In the genomic region with DNA sequence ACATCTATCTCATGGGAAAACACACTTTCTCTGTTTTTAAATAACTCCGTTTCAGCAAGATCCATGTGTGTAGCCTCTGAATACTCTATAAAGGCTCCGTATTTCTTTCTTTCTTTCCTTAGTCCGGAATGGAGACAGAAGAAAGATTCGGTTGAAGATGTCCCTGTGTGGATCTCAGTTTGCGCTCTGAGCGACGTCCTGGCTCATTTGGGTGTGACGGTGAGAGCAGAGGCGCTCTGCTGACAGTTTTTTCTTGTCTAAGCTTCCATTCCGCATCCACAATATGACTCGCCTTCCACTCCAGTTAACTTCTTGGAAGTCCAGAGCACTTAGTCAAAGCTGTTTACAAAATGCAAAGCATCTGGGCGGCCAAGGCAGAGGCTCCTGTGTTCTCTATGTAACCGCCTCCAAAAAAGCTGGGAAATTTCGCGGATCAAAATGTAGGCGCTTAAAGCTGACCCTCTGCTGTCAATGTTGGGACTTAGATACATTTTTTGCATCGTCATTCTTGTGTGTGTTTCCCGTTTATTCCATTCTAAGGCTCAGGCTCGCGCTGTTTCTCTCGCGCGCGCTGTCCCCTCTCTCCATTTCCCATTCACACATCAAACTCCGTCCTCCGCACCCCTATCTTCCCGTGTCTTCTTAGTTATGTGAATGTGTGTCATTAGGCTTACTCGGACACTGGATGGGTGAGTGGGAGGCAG, we compare ENCODE assay signal across 9 cellular contexts. TPM values are rescaled to one million over a fixed set of nuclear protein-coding genes. Genes with fewer than 3 reads are reported as not detected.
DNase-seq lines count a peak whose midpoint lies in the region; ATAC-seq, FAIRE-seq and TF ChIP-seq lines count a peak whose summit lies in the region.
"Had no signal": no experiment of that assay in that cellular context is flagged by ENCODE, and none has a peak within 500 bp of the region (broad histone marks: within the 10 kb centered on the region; RNA-seq: fewer than 3 reads in every experiment).

No MANE protein-coding gene starts in this region.

- no peak overlapping the region for H4K8ac ChIP-seq in H1 (ENCODE audit: extremely low read depth, insufficient read depth, low read length)

- no peaks in the 10 kb centered on the region for H3K79me1 ChIP-seq in H1 (ENCODE audit: low read depth, low read length)

- no peak for TF ChIP-seq EP300 in H1 (IDR thresholded peaks at IDR 0.05; ENCODE audit: borderline replicate concordance in 1 of 2, low read depth in 2 of 2, low read length in 2 of 2)

- TF ChIP-seq POLR2A in H1 (IDR thresholded peaks at IDR 0.05; ENCODE audit: control extremely low read depth in 1 of 2, low read depth in 2 of 2, low read length in 2 of 2) = no peak

- H3K27me3 Mint-ChIP-seq in activated T-helper 17 cell treated with anti-CD3 and anti-CD28 coated beads, Interleukin-2, amount 50 U/mL, for 72 hours = peaks cover 47% of the 10 kb centered on the region

- H3K36me3 Mint-ChIP-seq in activated T-helper 17 cell treated with anti-CD3 and anti-CD28 coated beads, Interleukin-2, amount 50 U/mL, for 72 hours (ENCODE audit: low read depth) = no peaks in the 10 kb centered on the region

- peak overlapping the region; percentile 94 to 99 for H3K4me2 ChIP-seq in H1 (ENCODE audit: insufficient read depth in 1 of 2, low read depth in 2 of 2, low read length in 2 of 2)

- no peak overlapping the region for H2BK120ac ChIP-seq in H1 (replicated peaks; ENCODE audit: low read depth, low read length)

- peak overlapping the region; percentile 53 to 76 (median 68) for H3K4me3 ChIP-seq in H1 (ENCODE audit: extremely low read depth in 1 of 4, insufficient read depth in 2 of 4, low read depth in 3 of 4, low read length in 4 of 4)
- H3K4me3 ChIP-seq in mesodermal cell (ENCODE audit: extremely low read depth, insufficient read depth, low read length, poor library complexity, severe bottlenecking) = peak overlapping the region; percentile 70
- peak overlapping the region; percentile 39 for H3K4me3 ChIP-seq in urinary bladder (ENCODE audit: low read depth, low read length)

- H3K4me3 Mint-ChIP-seq in activated T-helper 17 cell treated with anti-CD3 and anti-CD28 coated beads, Interleukin-2, amount 50 U/mL, for 72 hours = no peak overlapping the region
- H3K4me3 Mint-ChIP-seq: activated CD4-positive, alpha-beta T cell treated with anti-CD3 and anti-CD28 coated beads for 36 hours had no signal

- no peaks in the 10 kb centered on the region for H3K79me2 ChIP-seq in H1 (ENCODE audit: control insufficient read depth in 1 of 2, insufficient read depth in 2 of 2, low read length in 2 of 2)

- no peak overlapping the region for H4K91ac ChIP-seq in H1 (replicated peaks; ENCODE audit: insufficient read length, low read length)

- H3K18ac ChIP-seq in H1 (ENCODE audit: extremely low read depth, low read length) = no peak overlapping the region

- H3K23ac ChIP-seq in H1 (ENCODE audit: insufficient read length) = no peak overlapping the region

- WGBS in H1 (ENCODE audit: extremely low coverage in 1 of 2, insufficient coverage in 1 of 2, insufficient read length in 1 of 2, insufficient replicate concordance in 2 of 2, low coverage in 1 of 2, low lambda C conversion rate in 2 of 2, missing lambda C conversion rate in 1 of 2), 2 experiments = 2% methylated on average over 28 of the region's 28 CpGs; no CpG with 5 or more reads in 1 of the 2 experiments
- WGBS in mesodermal cell (ENCODE audit: insufficient coverage in 2 of 2), 2 experiments = 0% methylated on average over 12 to 14 of the region's 28 CpGs
- WGBS in urinary bladder = 6% methylated on average over 28 of the region's 28 CpGs

- H2AFZ ChIP-seq in H1 (ENCODE audit: low read length) = peak overlapping the region; percentile 97; the same call in 1 of the 2 replicates

- H4K20me1 ChIP-seq in H1 (replicated peaks in 1 of 2; ENCODE audit: control insufficient read depth in 1 of 2, insufficient read depth in 2 of 2, low read length in 2 of 2) = peaks cover 0 to 2% of the 10 kb centered on the region in 2 experiments

- H3K9me3 ChIP-seq in H1 (ENCODE audit: insufficient read depth in 2 of 2, low read depth in 1 of 2, low read length in 1 of 2) (no peaks in the 10 kb centered on the region), mesodermal cell (ENCODE audit: control insufficient read depth, low read length) (no peaks in the 10 kb centered on the region)

- no peak overlapping the region for H3K4ac ChIP-seq in H1 (replicated peaks; ENCODE audit: insufficient read length, low read depth, low read length)

- POLR2A ChIA-PET in H1 (lab: Charles Lee; ENCODE audit: partially characterized antibody) = no interaction called here

- no peak overlapping the region for H3K14ac ChIP-seq in H1 (ENCODE audit: insufficient read length)

- no peak for ATAC-seq in activated T-helper 17 cell treated with anti-CD3 and anti-CD28 coated beads, Interleukin-2, amount 50 U/mL, for 72 hours (replicated peaks)
- ATAC-seq: activated CD4-positive, alpha-beta T cell treated with anti-CD3 and anti-CD28 coated beads for 36 hours had no signal

- H4K5ac ChIP-seq in H1 (ENCODE audit: insufficient read length, low read depth, low read length) = no peak overlapping the region

- H3K27ac ChIP-seq in H1 (ENCODE audit: low read depth, low read length) = no peak overlapping the region
- H3K27ac ChIP-seq in mesodermal cell (ENCODE audit: low read depth, low read length, severe bottlenecking) = peak overlapping the region; percentile 90
- H3K27ac ChIP-seq in urinary bladder (ENCODE audit: low read depth) = no peak overlapping the region

- no peak for TF ChIP-seq RAD21 in H1 (IDR thresholded peaks at IDR 0.05 in 1 of 2, conservative IDR thresholded peaks at IDR 0.05 in 1 of 2; ENCODE audit: low read depth in 2 of 2, low read length in 2 of 2)

- peaks cover 42% of the 10 kb centered on the region for H3K23me2 ChIP-seq in H1 (ENCODE audit: low read depth, low read length)

- peaks cover 25 to 51% (median 43%) of the 10 kb centered on the region in 4 experiments for H3K27me3 ChIP-seq in H1 (replicated peaks in 1 of 4; ENCODE audit: control insufficient read depth in 3 of 4, extremely low read depth in 1 of 4, insufficient read depth in 3 of 4, low read length in 3 of 4)

- peaks cover 4% of the 10 kb centered on the region for H3K4me1 Mint-ChIP-seq in activated T-helper 17 cell treated with anti-CD3 and anti-CD28 coated beads, Interleukin-2, amount 50 U/mL, for 72 hours

- 0 out of 2 replicates have a peak overlapping the region, but pooled peaks have one; percentile 48 for H2BK20ac ChIP-seq in H1 (ENCODE audit: low read length)

- H3K56ac ChIP-seq in H1 (replicated peaks; ENCODE audit: insufficient read length, low read depth, low read length) = peak overlapping the region; percentile 52

- H3K4me1 ChIP-seq in H1 (replicated peaks in 1 of 4; ENCODE audit: control insufficient read depth in 3 of 4, insufficient read depth in 4 of 4, low read length in 3 of 4) (peaks cover 7 to 28% (median 10%) of the 10 kb centered on the region in 4 experiments), mesodermal cell (ENCODE audit: control insufficient read depth, insufficient read depth, low read length, poor library complexity, severe bottlenecking) (peaks cover 3% of the 10 kb centered on the region), urinary bladder (ENCODE audit: insufficient read depth) (peaks cover 1% of the 10 kb centered on the region)

- H3K27ac Mint-ChIP-seq in activated T-helper 17 cell treated with anti-CD3 and anti-CD28 coated beads, Interleukin-2, amount 50 U/mL, for 72 hours = no peak overlapping the region
- H3K27ac Mint-ChIP-seq: activated CD4-positive, alpha-beta T cell treated with anti-CD3 and anti-CD28 coated beads for 36 hours had no signal

- H3K36me3 ChIP-seq in H1 (ENCODE audit: control insufficient read depth in 2 of 4, insufficient read depth in 4 of 4, low read length in 3 of 4) (no peaks in the 10 kb centered on the region), mesodermal cell (ENCODE audit: control insufficient read depth, insufficient read depth, low read length) (no peaks in the 10 kb centered on the region), urinary bladder (ENCODE audit: insufficient read depth) (no peaks in the 10 kb centered on the region)

- H3K9me3 Mint-ChIP-seq in activated T-helper 17 cell treated with anti-CD3 and anti-CD28 coated beads, Interleukin-2, amount 50 U/mL, for 72 hours = no peaks in the 10 kb centered on the region

- TF ChIP-seq CTCF in H1 (IDR thresholded peaks at IDR 0.05; ENCODE audit: control extremely low read depth in 1 of 3, insufficient read depth in 1 of 3, low read depth in 1 of 3, low read length in 3 of 3) = no peak

- CTCF ChIA-PET in H1 (lab: Charles Lee; ENCODE audit: partially characterized antibody) = interaction anchor here (0.6 to 2.7 kb wide), 21 partner anchors 11 to 1033 kb away, joined by 3 to 12 read pairs (median 4); no protein-coding TSS in a partner anchor

- H2BK5ac ChIP-seq in H1 (ENCODE audit: low read depth, low read length) = no peak overlapping the region

- FAIRE-seq in H1 (lab: Jason Lieb, UNC) = no peak

- DNase-seq in DMS53 (lab: John Stamatoyannopoulos, UW) (peak; percentile 52), DMS53 treated with DMSO at 0.1 percent for 48 hours (lab: John Stamatoyannopoulos, UW; ENCODE audit: unreplicated experiment) (no peak), H1 (ENCODE audit: low read depth in 1 of 2, low spot score in 2 of 2) (no peak), NCI-H446 (lab: John Stamatoyannopoulos, UW) (no peak)
- DNase-seq in activated CD8-positive, alpha-beta memory T cell treated with anti-CD3 and anti-CD28 coated beads, Interleukin-2, amount 50 U/mL, for 4 hours = no peak
- DNase-seq: activated CD4-positive, alpha-beta T cell treated with anti-CD3 and anti-CD28 coated beads for 36 hours had no signal

- no peak overlapping the region for H2AK5ac ChIP-seq in H1 (ENCODE audit: low read depth, low read length)

- H3K9ac ChIP-seq in H1 (replicated peaks in 1 of 4; ENCODE audit: extremely low read depth in 1 of 4, low read depth in 3 of 4, low read length in 3 of 4) = no peak overlapping the region

- no peak overlapping the region for H2BK15ac ChIP-seq in H1 (ENCODE audit: low read length)

- H2BK12ac ChIP-seq in H1 (ENCODE audit: low read depth, low read length) = peak overlapping the region; percentile 53; the same call in 1 of the 2 replicates

RNA-seq across cellular contexts. Expression of a gene that starts 0.9 kb away (rescaled TPM):
- total RNA-seq in H1 (2021; fragmentation: NEBNext Ultra II Directional; extraction: Animal tissue kit (Norgen Biotek cat#: 25700)) = 6.7 and 6.9 TPM in 2 replicates
- polyA plus RNA-seq in H1 (2011; rRNA removed) (2.4 and 2.6 TPM in 2 replicates), urinary bladder (15.7 TPM)
- polyA plus RNA-seq in H1 (2011; cell fraction: cytosol; rRNA removed) = 2.7 TPM
- polyA plus RNA-seq in H1 (2011; cell fraction: nucleus; rRNA removed) = 4.6 TPM
- polyA plus RNA-seq in H1 (2012, experiment 1 of 2) = 2.6 to 6.2 TPM (median 4.1 TPM) in 4 replicates
- polyA plus RNA-seq in H1 (2012, experiment 2 of 2) = 0.37 TPM
- polyA plus RNA-seq in H1 (2013, experiment 1 of 2) = 2.9 TPM
- polyA plus RNA-seq in H1 (2013, experiment 2 of 2) = 2.7 TPM
- polyA minus RNA-seq in H1 (2011; rRNA and poly(A)+ RNA removed) = 10.1 and 14.3 TPM in 2 replicates
- polyA minus RNA-seq in H1 (2011; cell fraction: cytosol; rRNA and poly(A)+ RNA removed) = 4.2 TPM
- polyA minus RNA-seq in H1 (2011; cell fraction: nucleus; rRNA and poly(A)+ RNA removed) = 14.5 TPM
- 82.3 TPM for polyA plus RNA-seq in mesodermal cell (2013, experiment 1 of 2)
- polyA plus RNA-seq in mesodermal cell (2013, experiment 2 of 2) = 80.4 TPM
- total RNA-seq in urinary bladder = 194 TPM
- not detected for total RNA-seq in activated T-helper 17 cell treated with anti-CD3 and anti-CD28 coated beads, Interleukin-2, amount 50 U/mL, for 72 hours
- total RNA-seq: activated CD4-positive, alpha-beta T cell treated with anti-CD3 and anti-CD28 coated beads for 36 hours had no signal

Comparison
In these comparisons a context has a peak if more than half of its experiments do, and no peak if none do; other contexts are left out.
1. RNA of a gene that starts 0.9 kb away (total RNA-seq): 194 TPM in urinary bladder (single experiment); 6.7 to 6.9 TPM in H1 and not detected in activated T-helper 17 cell treated with anti-CD3 and anti-CD28 coated beads, Interleukin-2, amount 50 U/mL, for 72 hours; every median in the first group is over 10 times any median in the second.
2. Peak in every context shown above with its lines, with median percentiles within 50 percentile points of each other: H3K4me3 ChIP-seq.